ENCODE assay signal across 16 cellular contexts in the genomic region with DNA sequence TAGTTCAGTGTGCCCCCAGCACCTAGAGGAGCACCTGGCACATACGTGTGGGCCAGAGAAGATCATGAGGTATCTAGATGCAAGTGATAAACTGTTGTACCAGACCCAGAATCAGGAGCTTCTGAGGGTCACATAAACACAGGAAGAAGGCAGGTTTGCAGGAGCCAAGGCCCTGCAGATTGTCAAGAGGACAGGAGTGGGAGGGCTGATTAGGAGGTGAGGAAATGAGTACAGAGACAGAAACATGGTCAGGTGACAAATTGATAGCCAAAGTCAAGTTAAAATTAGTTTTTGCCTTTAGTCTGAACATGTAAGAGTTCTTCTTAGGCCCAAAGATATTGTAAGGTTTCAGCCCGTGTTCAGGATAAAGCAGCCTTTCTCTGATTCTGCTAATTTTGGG. TPM values are rescaled to one million over a fixed set of nuclear protein-coding genes. Genes with fewer than 3 reads are reported as not detected.
A peak's percentile ranks its signal among the peaks of the same experiment; 100 is the strongest.
DNase-seq lines count a peak whose midpoint lies in the region; ATAC-seq, FAIRE-seq and TF ChIP-seq lines count a peak whose summit lies in the region.
"Had no signal": no experiment of that assay in that cellular context is flagged by ENCODE, and none has a peak within 500 bp of the region (broad histone marks: within the 10 kb centered on the region; RNA-seq: fewer than 3 reads in every experiment).

No MANE protein-coding gene starts in this region.

- H3K36me3 ChIP-seq in brain microvascular endothelial cell (replicated peaks) (no peaks in the 10 kb centered on the region), kidney (ENCODE audit: control insufficient read depth in 1 of 2, insufficient read depth in 2 of 2, low read length in 2 of 2) (no peaks in the 10 kb centered on the region), transverse colon (no peaks in the 10 kb centered on the region)
- H3K36me3 ChIP-seq: prostate gland had no signal

- no peaks in the 10 kb centered on the region for H3K9me3 Mint-ChIP-seq in activated naive CD4-positive, alpha-beta T cell treated with anti-CD3 and anti-CD28 coated beads, Interleukin-2, amount 10 ng/mL, durations not matched to agents 7 days and 5 days

- no peaks in the 10 kb centered on the region for H3K9me3 ChIP-seq in kidney (ENCODE audit: control insufficient read depth in 1 of 2, low read length in 2 of 2)
- no peaks in the 10 kb centered on the region for H3K9me3 ChIP-seq in transverse colon
- H3K9me3 ChIP-seq: Caco-2, prostate gland had no signal

- ATAC-seq in GM18502 (IDR thresholded peaks at IDR 0.05; ENCODE audit: poor library complexity, unreplicated experiment): no peak

- intact Hi-C loops in kidney (cut with DNase I) (no loop called here), transverse colon (cut with DNase I; ENCODE audit: low total_unique reads) (no loop called here)

- H3K36me3 Mint-ChIP-seq in activated naive CD4-positive, alpha-beta T cell treated with anti-CD3 and anti-CD28 coated beads, Interleukin-2, amount 10 ng/mL, durations not matched to agents 7 days and 5 days: no peaks in the 10 kb centered on the region

- in situ Hi-C loops in brain microvascular endothelial cell (cut with HindIII; ENCODE audit: low pct_ligation_motif_present, low sequenced_read_pairs) (no loop called here), transverse colon (cut with MboI; ENCODE audit: low pct_ligation_motif_present in 1 of 4, low pct_unique_long_range_greater_than_20kb in 1 of 4, low sequenced_read_pairs in 3 of 4) (no loop called here)

- peak overlapping the region; percentile 74 for H3K27ac Mint-ChIP-seq in activated naive CD4-positive, alpha-beta T cell treated with anti-CD3 and anti-CD28 coated beads, Interleukin-2, amount 10 ng/mL, durations not matched to agents 7 days and 5 days

- CTCF ChIA-PET in activated naive CD4-positive, alpha-beta T cell treated with anti-CD3 and anti-CD28 coated beads, Interleukin-2, amount 10 ng/mL, durations not matched to agents 7 days and 5 days (lab: Charles Lee): interaction anchor here (1.3 kb wide), 1 partner anchor 26 kb away, joined by 3 read pairs; no protein-coding TSS in a partner anchor

- no peak for FAIRE-seq in kidney (lab: Jason Lieb, UNC)
- FAIRE-seq: GM19239 had no signal

- TF ChIP-seq CTCF in brain microvascular endothelial cell (IDR thresholded peaks at IDR 0.05; ENCODE audit: low read depth, low read length, missing control alignments) (no peak), kidney (IDR thresholded peaks at IDR 0.05; ENCODE audit: borderline replicate concordance, extremely low read depth, insufficient read depth) (no peak), transverse colon (IDR thresholded peaks at IDR 0.05) (no peak)

- 88 to 90% methylated on average over 2 of the region's 2 CpGs for WGBS in transverse colon (ENCODE audit: low coverage in 1 of 2), 2 donors

- H3K27me3 ChIP-seq in brain microvascular endothelial cell (replicated peaks): no peaks in the 10 kb centered on the region
- no peaks in the 10 kb centered on the region for H3K27me3 ChIP-seq in transverse colon

- H3K4me1 ChIP-seq in kidney (ENCODE audit: control insufficient read depth in 1 of 2, insufficient read depth in 1 of 2, low read depth in 1 of 2, low read length in 2 of 2) (peaks cover 10 to 15% of the 10 kb centered on the region in 2 donors), transverse colon (peaks cover 0 to 3% (median 0%) of the 10 kb centered on the region in 4 donors)

- no peak for TF ChIP-seq EP300 in transverse colon (IDR thresholded peaks at IDR 0.05; ENCODE audit: low read depth)

- H3K4me3 Mint-ChIP-seq in activated naive CD4-positive, alpha-beta T cell treated with anti-CD3 and anti-CD28 coated beads, Interleukin-2, amount 10 ng/mL, durations not matched to agents 7 days and 5 days: no peak overlapping the region

- no peak for DNase-seq in activated naive CD4-positive, alpha-beta T cell treated with anti-CD3 and anti-CD28 coated beads, Interleukin-2, amount 10 ng/mL, durations not matched to agents 7 days and 5 days
- no peak for DNase-seq in activated naive CD4-positive, alpha-beta T cell treated with anti-CD3 and anti-CD28 coated beads, Interleukin-2, amount 50 U/mL, for 16 hours
- DNase-seq in brain microvascular endothelial cell (no peak), kidney (no peak), transverse colon (no peak), RKO (ENCODE audit: low spot score) (no peak), HuH-7 (ENCODE audit: low spot score) (no peak)
- DNase-seq: activated CD4-positive, alpha-beta T cell treated with anti-CD3 and anti-CD28 coated beads, Interleukin-2, amount 50 U/mL, for 1 hour; Caco-2; caudate nucleus; GDM1; glutamatergic neuron; islet precursor cell had no signal

- no peaks in the 10 kb centered on the region for H3K27me3 Mint-ChIP-seq in activated naive CD4-positive, alpha-beta T cell treated with anti-CD3 and anti-CD28 coated beads, Interleukin-2, amount 10 ng/mL, durations not matched to agents 7 days and 5 days

- no peak for TF ChIP-seq POLR2A in transverse colon (IDR thresholded peaks at IDR 0.05)

- H3K9ac ChIP-seq in kidney (ENCODE audit: low read length in 2 of 2): peak overlapping the region in 1 of 2 donors; percentile 3

- peaks cover 31% of the 10 kb centered on the region for H3K4me1 Mint-ChIP-seq in activated naive CD4-positive, alpha-beta T cell treated with anti-CD3 and anti-CD28 coated beads, Interleukin-2, amount 10 ng/mL, durations not matched to agents 7 days and 5 days

- no peak overlapping the region for H3K4me3 ChIP-seq in brain microvascular endothelial cell (ENCODE audit: low read depth, low read length)
- peak overlapping the region; percentile 49 to 50 for H3K4me3 ChIP-seq in kidney (ENCODE audit: low read length in 2 of 2)
- H3K4me3 ChIP-seq in transverse colon: no peak overlapping the region
- H3K4me3 ChIP-seq: prostate gland had no signal

- H3K27ac ChIP-seq in brain microvascular endothelial cell (peak overlapping the region; percentile 44), kidney (ENCODE audit: low read depth in 2 of 2, low read length in 2 of 2) (peak overlapping the region in 1 of 2 donors; percentile 37), transverse colon (peak overlapping the region in 3 of 4 donors; percentile 24 to 39 (median 35))

RNA-seq across cellular contexts. Expression of gene TRAF3IP3, which starts 14.0 kb away (rescaled TPM):
- 16.4 TPM for total RNA-seq in kidney
- polyA plus RNA-seq in kidney (ENCODE audit: insufficient read depth, low read depth, low replicate concordance): 3.6 TPM
- total RNA-seq in transverse colon: 10 to 100 TPM in 2 of 4 donors, 1 to 10 TPM in 2; 2.3 to 17.6 (median 6.8) TPM
- total RNA-seq: Caco-2 had no signal

RNA-seq across cellular contexts. Expression of gene HSD11B1, which starts 37.2 kb away (rescaled TPM):
- total RNA-seq in kidney (1.8 TPM), transverse colon (1 to 10 TPM in 3 of 4 donors, not detected in 1; 1.5 to 3.7 (median 2.6) TPM)
- 5.5 TPM for polyA plus RNA-seq in kidney (ENCODE audit: insufficient read depth, low read depth, low replicate concordance)
- total RNA-seq: Caco-2 had no signal

RNA-seq across cellular contexts. Expression of gene C1orf74, which starts 42.5 kb away (rescaled TPM):
- 2.5 TPM for total RNA-seq in kidney
- polyA plus RNA-seq in kidney (ENCODE audit: insufficient read depth, low read depth, low replicate concordance): 2.5 TPM
- total RNA-seq in transverse colon: 1 to 10 TPM in 2 of 4 donors, under 1 TPM in 1, not detected in 1; 0.20 to 2.7 (median 2.4) TPM

Comparison
In these comparisons a context has a peak if more than half of its experiments do, and no peak if none do; other contexts are left out.
1. H3K4me3 ChIP-seq: peak in kidney (2 of 2); none in brain microvascular endothelial cell (single experiment) and transverse colon (0 of 4).